1 cellular context compared by ENCODE assay signal in genomic region chr18:12420831-12421421, GRCh38.
TF ChIP-seq lines count a peak whose summit lies in the region.

No MANE protein-coding gene starts in this region.

TF ChIP-seq in HEK293, 187 proteins besides CTCF, POLR2A, EP300 and RAD21 (continued from another document):
- TF ChIP-seq ZNF311 (tag by site-specific recombination; IDR thresholded peaks at IDR 0.05; ENCODE audit: borderline replicate concordance) (no peak), ZNF146 (tag by site-specific recombination; IDR thresholded peaks at IDR 0.05) (no peak), MYNN (tag by site-specific recombination; IDR thresholded peaks at IDR 0.05; ENCODE audit: borderline replicate concordance) (no peak), ZNF521 (tag by site-specific recombination; IDR thresholded peaks at IDR 0.05) (no peak), PRDM6 (tag by site-specific recombination; IDR thresholded peaks at IDR 0.05) (no peak), ZNF701 (tag by site-specific recombination; IDR thresholded peaks at IDR 0.05) (no peak), ZBTB20 (tag by site-specific recombination; IDR thresholded peaks at IDR 0.05) (peak; percentile 85; the same call in 1 of the 2 replicates), ZFHX2 (tag by site-specific recombination; conservative IDR thresholded peaks at IDR 0.05) (no peak), ZBTB48 (tag by site-specific recombination; IDR thresholded peaks at IDR 0.05) (peak; percentile 86), ZNF785 (tag by site-specific recombination; IDR thresholded peaks at IDR 0.05) (no peak), PRDM10 (tag by site-specific recombination; IDR thresholded peaks at IDR 0.05) (peak; percentile 100), KLF9 (tag by site-specific recombination; IDR thresholded peaks at IDR 0.05; ENCODE audit: low read depth) (peak; percentile 13; the same call in 1 of the 2 replicates), KLF16 (tag by site-specific recombination; IDR thresholded peaks at IDR 0.05) (peak; percentile 67; the same call in 1 of the 2 replicates), ZBTB10 (tag by site-specific recombination; IDR thresholded peaks at IDR 0.05) (0 out of 2 replicates have a peak, but pooled peaks have one; percentile 48), TRIM28 (IDR thresholded peaks at IDR 0.05; ENCODE audit: borderline replicate concordance, low read length) (no peak), ZBTB17 (tag by site-specific recombination; IDR thresholded peaks at IDR 0.05) (peak; percentile 69), ZNF157 (tag by site-specific recombination; IDR thresholded peaks at IDR 0.05) (no peak), PRDM1 (tag by site-specific recombination; IDR thresholded peaks at IDR 0.05) (no peak), ZNF513 (tag by site-specific recombination; IDR thresholded peaks at IDR 0.05) (no peak), ZSCAN30 (tag by site-specific recombination; IDR thresholded peaks at IDR 0.05) (0 out of 2 replicates have a peak, but pooled peaks have one; percentile 41), ZNF341 (tag by site-specific recombination; IDR thresholded peaks at IDR 0.05; ENCODE audit: low read depth) (no peak), ZNF585B (tag by site-specific recombination; IDR thresholded peaks at IDR 0.05) (no peak), ZNF175 (tag by site-specific recombination; IDR thresholded peaks at IDR 0.05) (no peak), MEIS1 (CRISPR knock-in tag; IDR thresholded peaks at IDR 0.05; ENCODE audit: borderline replicate concordance) (no peak), ZBTB21 (tag by site-specific recombination; IDR thresholded peaks at IDR 0.05) (no peak), ZIC2 (tag by site-specific recombination; IDR thresholded peaks at IDR 0.05) (peak; percentile 38; the same call in 1 of the 2 replicates), SP3 (tag by site-specific recombination; IDR thresholded peaks at IDR 0.05) (peak; percentile 16; the same call in 1 of the 2 replicates), ZBTB8A (tag by site-specific recombination; IDR thresholded peaks at IDR 0.05) (peak; percentile 63), KLF1 (tag by site-specific recombination; IDR thresholded peaks at IDR 0.05) (peak; percentile 36), WT1 (tag by site-specific recombination; IDR thresholded peaks at IDR 0.05) (no peak), SCRT2 (tag by site-specific recombination; IDR thresholded peaks at IDR 0.05) (peak; percentile 17; the same call in 1 of the 2 replicates), ZBTB44 (tag by site-specific recombination; IDR thresholded peaks at IDR 0.05) (no peak), ZNF121 (tag by site-specific recombination; IDR thresholded peaks at IDR 0.05) (no peak), SP7 (tag by site-specific recombination; IDR thresholded peaks at IDR 0.05) (peak; percentile 25; the same call in 1 of the 2 replicates), BCL11A (tag by site-specific recombination; IDR thresholded peaks at IDR 0.05; ENCODE audit: low read depth) (no peak), RBAK (tag by site-specific recombination; IDR thresholded peaks at IDR 0.05) (no peak), ZNF140 (tag by site-specific recombination; IDR thresholded peaks at IDR 0.05) (0 out of 2 replicates have a peak, but pooled peaks have one; percentile 12), GLIS2 (tag by site-specific recombination; IDR thresholded peaks at IDR 0.05) (peak; percentile 72), ZNF37A (tag by site-specific recombination; IDR thresholded peaks at IDR 0.05) (no peak), PATZ1 (tag by site-specific recombination; IDR thresholded peaks at IDR 0.05) (peak; percentile 27), ZEB2 (tag by site-specific recombination; IDR thresholded peaks at IDR 0.05) (0 out of 2 replicates have a peak, but pooled peaks have one; percentile 15), GLIS1 (tag by site-specific recombination; IDR thresholded peaks at IDR 0.05) (peak; percentile 86), GLI4 (tag by site-specific recombination; IDR thresholded peaks at IDR 0.05) (no peak), ZNF624 (tag by site-specific recombination; IDR thresholded peaks at IDR 0.05) (no peak), ZNF335 (tag by site-specific recombination; conservative IDR thresholded peaks at IDR 0.05) (peak; percentile 75), ZNF398 (tag by site-specific recombination; IDR thresholded peaks at IDR 0.05) (peak; percentile 41), ZNF10 (tag by site-specific recombination; IDR thresholded peaks at IDR 0.05) (peak; percentile 63; the same call in 1 of the 2 replicates), AEBP2 (tag by site-specific recombination; IDR thresholded peaks at IDR 0.05; ENCODE audit: borderline replicate concordance) (no peak), ZNF202 (tag by site-specific recombination; IDR thresholded peaks at IDR 0.05; ENCODE audit: borderline replicate concordance) (no peak), ZNF112 (tag by site-specific recombination; IDR thresholded peaks at IDR 0.05) (no peak), ZNF777 (tag by site-specific recombination; IDR thresholded peaks at IDR 0.05; ENCODE audit: borderline replicate concordance) (no peak), ZNF510 (tag by site-specific recombination; IDR thresholded peaks at IDR 0.05; ENCODE audit: insufficient replicate concordance) (no peak), ZNF658 (tag by site-specific recombination; IDR thresholded peaks at IDR 0.05) (no peak)
